In genomic region chr21:33229776-33230517, GRCh38 we compare ENCODE assay signal across 1 cellular context.
TF ChIP-seq lines count a peak whose summit lies in the region.

IFNAR2 (plus strand) TSS chr21:33229938; CDS start chr21:33241923, 11,985 bp downstream.

TF ChIP-seq in H1, 55 proteins besides CTCF, POLR2A, EP300 and RAD21:
- TF ChIP-seq CHD1 (IDR thresholded peaks at IDR 0.05; ENCODE audit: low read depth, low read length) (no peak), SRF (IDR thresholded peaks at IDR 0.05; ENCODE audit: low read depth, low read length) (no peak), NANOG (IDR thresholded peaks at IDR 0.05; ENCODE audit: insufficient read depth, low read depth, low read length, poor library complexity, severe bottlenecking) (no peak), CBX5 (IDR thresholded peaks at IDR 0.05; ENCODE audit: low read depth, low read length) (no peak), MAX (IDR thresholded peaks at IDR 0.05) (peak; percentile 75), EZH2 (IDR thresholded peaks at IDR 0.05; ENCODE audit: low read depth, low read length, severe bottlenecking) (peak; percentile 39), CHD7 (IDR thresholded peaks at IDR 0.05; ENCODE audit: insufficient replicate concordance, low read length) (no peak), RNF2 (IDR thresholded peaks at IDR 0.05; ENCODE audit: borderline replicate concordance, low read depth, low read length, missing control alignments, poor library complexity, severe bottlenecking) (no peak), YY1 (IDR thresholded peaks at IDR 0.05; ENCODE audit: low read depth, low read length) (no peak), MAFK (IDR thresholded peaks at IDR 0.05; ENCODE audit: low read depth, low read length) (no peak), RBBP5 (IDR thresholded peaks at IDR 0.05; ENCODE audit: borderline replicate concordance, low read depth, low read length) (peak; percentile 41; the same call in 1 of the 2 replicates), ATF3 (IDR thresholded peaks at IDR 0.05; ENCODE audit: insufficient read depth, low read depth, low read length) (no peak), BCL11A (IDR thresholded peaks at IDR 0.05; ENCODE audit: low read depth in 2 of 2, low read length in 2 of 2) (no peak), HDAC6 (IDR thresholded peaks at IDR 0.05; ENCODE audit: low read depth, low read length) (no peak), CTBP2 (IDR thresholded peaks at IDR 0.05; ENCODE audit: borderline replicate concordance, insufficient read depth, insufficient read length, low read length) (no peak), GTF2F1 (IDR thresholded peaks at IDR 0.05; ENCODE audit: borderline replicate concordance, low read depth, low read length) (no peak), TEAD4 (IDR thresholded peaks at IDR 0.05; ENCODE audit: low read depth, low read length) (no peak), SAP30 (IDR thresholded peaks at IDR 0.05; ENCODE audit: insufficient read depth, insufficient replicate concordance, low read length) (no peak), EGR1 (IDR thresholded peaks at IDR 0.05; ENCODE audit: borderline replicate concordance, low read depth, low read length) (peak; percentile 38; the same call in 1 of the 2 replicates), USF2 (IDR thresholded peaks at IDR 0.05; ENCODE audit: low read length) (no peak), SUZ12 (IDR thresholded peaks at IDR 0.05; ENCODE audit: low read length) (no peak), SP1 (IDR thresholded peaks at IDR 0.05; ENCODE audit: low read depth, low read length) (no peak), KDM5A (IDR thresholded peaks at IDR 0.05; ENCODE audit: low read length) (no peak), CREB1 (IDR thresholded peaks at IDR 0.05) (no peak), GABPA (IDR thresholded peaks at IDR 0.05; ENCODE audit: borderline replicate concordance, insufficient read depth, low read length) (no peak), SP2 (IDR thresholded peaks at IDR 0.05; ENCODE audit: low read length) (no peak), CEBPB (IDR thresholded peaks at IDR 0.05; ENCODE audit: low read depth, low read length) (no peak), CBX8 (IDR thresholded peaks at IDR 0.05; ENCODE audit: borderline replicate concordance, low read depth, low read length) (no peak), BRCA1 (IDR thresholded peaks at IDR 0.05; ENCODE audit: low read depth, low read length) (0 out of 2 replicates have a peak, but pooled peaks have one; percentile 2), RXRA (IDR thresholded peaks at IDR 0.05; ENCODE audit: insufficient read depth, low read depth, low read length) (no peak), E2F6 (IDR thresholded peaks at IDR 0.05) (peak; percentile 83), KDM4A (IDR thresholded peaks at IDR 0.05; ENCODE audit: low read depth, low read length, severe bottlenecking) (peak; percentile 81), PHF8 (conservative IDR thresholded peaks at IDR 0.05; ENCODE audit: low read depth, low read length) (peak; percentile 79), POU5F1 (IDR thresholded peaks at IDR 0.05; ENCODE audit: low read depth, low read length) (no peak), FOSL1 (IDR thresholded peaks at IDR 0.05; ENCODE audit: insufficient read depth, low read depth, low read length) (no peak), KDM1A (IDR thresholded peaks at IDR 0.05; ENCODE audit: borderline replicate concordance, low read length) (no peak), TAF1 (IDR thresholded peaks at IDR 0.05; ENCODE audit: low read depth, low read length) (peak; percentile 15; the same call in 1 of the 2 replicates), TAF7 (optimal IDR thresholded peaks at IDR 0.05; ENCODE audit: borderline replicate concordance, low read depth, low read length) (no peak), POLR2AphosphoS5 (IDR thresholded peaks at IDR 0.05; ENCODE audit: low read depth, low read length) (peak; percentile 24; the same call in 1 of the 2 replicates), JUND (IDR thresholded peaks at IDR 0.05; ENCODE audit: low read length) (no peak), SIRT6 (IDR thresholded peaks at IDR 0.05; ENCODE audit: low read length) (no peak), JUN (IDR thresholded peaks at IDR 0.05; ENCODE audit: low read depth, low read length) (no peak), ASH2L (IDR thresholded peaks at IDR 0.05; ENCODE audit: low read length) (peak; percentile 95), SIN3A (conservative IDR thresholded peaks at IDR 0.05 in 1 of 2, IDR thresholded peaks at IDR 0.05 in 1 of 2; ENCODE audit: low read depth in 1 of 2, low read length in 2 of 2) (no peak), ZNF274 (IDR thresholded peaks at IDR 0.05; ENCODE audit: borderline replicate concordance, extremely low read depth, low read length) (no peak)
